Comparison of ENCODE assay signal across 1 cellular context in the genomic region with DNA sequence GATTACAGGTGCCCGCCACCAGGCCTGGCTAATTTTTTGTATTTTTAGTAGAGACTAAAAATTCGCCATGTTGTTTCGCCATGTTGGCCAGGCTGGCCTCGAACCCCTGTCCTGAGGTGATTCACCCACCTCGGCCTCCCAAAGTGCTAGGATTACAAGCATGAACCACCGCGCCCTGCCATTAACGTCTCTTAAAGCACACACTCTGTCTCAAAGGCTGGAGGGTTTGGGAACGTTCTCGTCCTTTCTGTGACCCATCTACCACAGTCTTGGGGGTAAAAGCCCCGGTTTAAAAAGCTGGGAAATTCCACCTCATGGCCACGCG.
A peak's percentile ranks its signal among the peaks of the same experiment; 100 is the strongest.
TF ChIP-seq lines count a peak whose summit lies in the region.

No MANE protein-coding gene starts in this region.

TF ChIP-seq in K562, 482 proteins besides CTCF, POLR2A, EP300 and RAD21 (continued from another document):
- TF ChIP-seq ZBTB49 (CRISPR knock-in tag; IDR thresholded peaks at IDR 0.05; ENCODE audit: borderline replicate concordance) (no peak), ERF (CRISPR knock-in tag; IDR thresholded peaks at IDR 0.05) (peak; percentile 12; the same call in 1 of the 2 replicates), ZSCAN29 (IDR thresholded peaks at IDR 0.05) (peak; percentile 57; the same call in 1 of the 2 replicates), ZKSCAN8 (CRISPR knock-in tag; IDR thresholded peaks at IDR 0.05) (0 out of 2 replicates have a peak, but pooled peaks have one; percentile 48)
- TF ChIP-seq, protein P1, sequence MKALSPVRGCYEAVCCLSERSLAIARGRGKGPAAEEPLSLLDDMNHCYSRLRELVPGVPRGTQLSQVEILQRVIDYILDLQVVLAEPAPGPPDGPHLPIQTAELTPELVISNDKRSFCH (CRISPR knock-in tag; IDR thresholded peaks at IDR 0.05) = peak; percentile 17; the same call in 1 of the 2 replicates
- TF ChIP-seq, protein P1 (tag; IDR thresholded peaks at IDR 0.05) = no peak
